ENCODE assay signal across 8 cellular contexts in genomic region chr7:16431646-16432424, GRCh38. TPM values are rescaled to one million over a fixed set of nuclear protein-coding genes. Genes with fewer than 3 reads are reported as not detected.
DNase-seq lines count a peak whose midpoint lies in the region; ATAC-seq, FAIRE-seq and TF ChIP-seq lines count a peak whose summit lies in the region.

No MANE protein-coding gene starts in this region.

- peak; percentile 75 to 83 for TF ChIP-seq RAD21 in liver (IDR thresholded peaks at IDR 0.05)

- DNase-seq in AG04449 (ENCODE audit: low read depth, low spot score) (no peak), EL (peak; percentile 33), NCI-H526 (lab: John Stamatoyannopoulos, UW) (peak; percentile 72 to 80), bronchial epithelial cell (ENCODE audit: low read depth) (peak; percentile 53), islet precursor cell (no peak), occipital lobe (lab: John Stamatoyannopoulos, UW) (no peak)

- H3K27ac ChIP-seq in liver (ENCODE audit: low read depth in 1 of 2, low read length in 2 of 2) = no peak overlapping the region

- peak; percentile 59 for ATAC-seq in HG02763 (IDR thresholded peaks at IDR 0.05; ENCODE audit: unreplicated experiment)

- H3K9me3 ChIP-seq in liver (ENCODE audit: control insufficient read depth in 4 of 4, low read length in 3 of 4) = no peaks in the 10 kb centered on the region

- POLR2A ChIA-PET in AG04449 (lab: Yijun Ruan, JAX) = interaction anchor here (0.8 kb wide), 1 partner anchor 11 kb away, joined by 3 read pairs; no protein-coding TSS in a partner anchor

- H3K4me3 ChIP-seq in AG04449 (ENCODE audit: low read depth, low read length) (no peak overlapping the region), bronchial epithelial cell (ENCODE audit: low read depth, low read length) (no peak overlapping the region), liver (ENCODE audit: low read depth in 1 of 3, low read length in 3 of 3) (no peak overlapping the region)

- CTCF ChIA-PET in AG04449 (lab: Yijun Ruan, JAX) = interaction anchor here (0.8 to 5.7 kb wide), 6 partner anchors 8 to 133 kb away, joined by 3 to 36 read pairs (median 4); no protein-coding TSS in a partner anchor

- FAIRE-seq in bronchial epithelial cell (lab: Jason Lieb, UNC) = no peak

- 95% methylated on average over 2 of the region's 2 CpGs for WGBS in liver

- H3K9ac ChIP-seq in liver (ENCODE audit: low read depth in 1 of 2, low read length in 2 of 2) = no peak overlapping the region

- no peaks in the 10 kb centered on the region for H3K36me3 ChIP-seq in bronchial epithelial cell (ENCODE audit: control insufficient read depth, insufficient read depth, low read length)
- no peaks in the 10 kb centered on the region for H3K36me3 ChIP-seq in liver (ENCODE audit: control insufficient read depth in 4 of 4, insufficient read depth in 3 of 4, low read depth in 1 of 4, low read length in 3 of 4)

- TF ChIP-seq CTCF in AG04449 (IDR thresholded peaks at IDR 0.05; ENCODE audit: insufficient read depth, low read length, missing control alignments) (peak; percentile 28), bronchial epithelial cell (IDR thresholded peaks at IDR 0.05; ENCODE audit: insufficient read depth, low read length, severe bottlenecking) (peak; percentile 47), liver (IDR thresholded peaks at IDR 0.05; ENCODE audit: low read depth, low read length, missing input control) (peak; percentile 54)

- H3K27me3 ChIP-seq in bronchial epithelial cell (ENCODE audit: control insufficient read depth, insufficient read depth, low read length) (no peaks in the 10 kb centered on the region), liver (ENCODE audit: control insufficient read depth in 4 of 4, insufficient read depth in 4 of 4, low read length in 3 of 4) (no peaks in the 10 kb centered on the region)

- H3K4me1 ChIP-seq in liver (ENCODE audit: control insufficient read depth in 4 of 4, insufficient read depth in 4 of 4, low read length in 3 of 4) = no peaks in the 10 kb centered on the region

TF ChIP-seq in liver, 16 proteins besides CTCF, POLR2A, EP300 and RAD21:
- TF ChIP-seq YY1 (IDR thresholded peaks at IDR 0.05) (peak; percentile 26), HNF4A (conservative IDR thresholded peaks at IDR 0.05) (no peak), GABPA (IDR thresholded peaks at IDR 0.05 in 1 of 2, conservative IDR thresholded peaks at IDR 0.05 in 1 of 2) (no peak)

RNA-seq across cellular contexts. Expression of gene CRPPA, which starts 10.5 kb away (rescaled TPM):
- total RNA-seq in bronchial epithelial cell (0.26 and 0.64 TPM in 2 replicates), liver (1 to 10 TPM; 2.3 to 3.7 TPM), occipital lobe (9.5 TPM)
- 1 to 10 TPM in 1 of 2 donors, under 1 TPM in 1; 0.47 to 1.4 TPM for polyA plus RNA-seq in liver

RNA-seq across cellular contexts. Expression of gene SOSTDC1, which starts 33.7 kb away (rescaled TPM):
- not detected in 2 replicates for total RNA-seq in bronchial epithelial cell
- total RNA-seq in liver = under 1 TPM in 1 of 2 donors, not detected in 1; 0.56 TPM
- under 1 TPM; 0.05 to 0.08 TPM for polyA plus RNA-seq in liver
- 12.6 TPM for total RNA-seq in occipital lobe

Comparison
In these comparisons a context has a peak if more than half of its experiments do, and no peak if none do; other contexts are left out.
1. DNase-seq: peak in EL (single experiment), NCI-H526 (2 of 2) and bronchial epithelial cell (single experiment); none in AG04449 (single experiment), islet precursor cell (single experiment) and occipital lobe (single experiment).
2. Peak in every context shown above with its lines, with median percentiles within 50 percentile points of each other: CTCF ChIP-seq.